In the genomic region with DNA sequence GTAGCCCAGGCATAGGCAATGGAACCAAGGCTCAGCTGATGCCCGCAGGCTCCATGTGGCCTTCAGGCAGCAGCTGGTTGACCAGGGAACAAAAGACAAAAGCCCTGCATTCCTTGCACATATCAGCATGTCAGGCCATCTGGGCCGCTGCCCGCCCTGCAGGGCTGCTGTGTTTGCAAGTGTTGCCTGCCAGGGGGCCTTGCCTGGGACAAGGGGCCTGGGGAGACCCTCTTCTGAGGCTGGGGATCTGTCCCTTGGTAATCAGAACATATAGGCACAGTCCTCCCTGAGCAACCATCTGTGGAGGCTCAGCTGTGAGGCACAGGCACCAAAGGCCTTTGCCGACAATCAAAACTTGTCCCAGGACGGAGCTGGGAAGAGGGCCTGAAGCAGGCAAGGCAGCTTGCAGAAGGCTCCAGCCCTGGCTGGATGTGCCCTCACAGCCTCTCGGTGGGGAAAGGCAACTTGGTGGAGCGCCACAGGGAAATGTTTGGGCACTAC, we compare ENCODE assay signal across 24 cellular contexts.
DNase-seq lines count a peak whose midpoint lies in the region; FAIRE-seq and TF ChIP-seq lines count a peak whose summit lies in the region.
"Had no signal": no experiment of that assay in that cellular context is flagged by ENCODE, and none has a peak within 500 bp of the region (broad histone marks: within the 10 kb centered on the region; RNA-seq: fewer than 3 reads in every experiment).

No MANE protein-coding gene starts in this region.

- TF ChIP-seq CTCF in CD14-positive monocyte (IDR thresholded peaks at IDR 0.05) (no peak), endodermal cell (conservative IDR thresholded peaks at IDR 0.05) (no peak)

- no peak for TF ChIP-seq POLR2A in GM12891 (IDR thresholded peaks at IDR 0.05; ENCODE audit: low read depth, low read length)

- H3K4me3 Mint-ChIP-seq in CD14-positive monocyte (no peak overlapping the region), endodermal cell (no peak overlapping the region)
- H3K4me3 Mint-ChIP-seq: T-helper 1 cell treated with Interleukin-12 subunit alpha and Interleukin-12 subunit beta and Interleukin-4 antibody, amounts not matched to agents 30 μg/mL and 1 μg/mL, for 36 hours had no signal

- no peak overlapping the region for H3K18ac ChIP-seq in trophoblast cell (ENCODE audit: low read length)

- H4K91ac ChIP-seq in trophoblast cell (ENCODE audit: low read depth, low read length): no peak overlapping the region

- H3K27ac ChIP-seq in endodermal cell (ENCODE audit: low read depth, low read length) (peak overlapping the region; percentile 59), trophoblast cell (ENCODE audit: low read depth, low read length) (no peak overlapping the region)
- H3K27ac ChIP-seq: adrenal gland, breast epithelium, epithelial cell of prostate, transverse colon had no signal

- peaks cover 0 to 3% of the 10 kb centered on the region in 2 donors for H3K36me3 Mint-ChIP-seq in CD14-positive monocyte
- H3K36me3 Mint-ChIP-seq in endodermal cell (ENCODE audit: low read depth): no peaks in the 10 kb centered on the region

- no peaks in the 10 kb centered on the region for H3K36me3 ChIP-seq in endodermal cell (ENCODE audit: control insufficient read depth, insufficient read depth, low read length)
- H3K36me3 ChIP-seq in trophoblast cell (ENCODE audit: control insufficient read depth in 1 of 2, insufficient read depth in 2 of 2, low read length in 2 of 2): no peaks in the 10 kb centered on the region
- H3K36me3 ChIP-seq: adrenal gland, breast epithelium, transverse colon had no signal

- no peak overlapping the region for H3K9ac ChIP-seq in endodermal cell (ENCODE audit: extremely low read depth, low read length, poor library complexity, severe bottlenecking)
- H3K9ac ChIP-seq in trophoblast cell (ENCODE audit: low read length): no peak overlapping the region

- no peaks in the 10 kb centered on the region for H3K79me1 ChIP-seq in trophoblast cell (ENCODE audit: low read length)

- no peak overlapping the region for H4K12ac ChIP-seq in trophoblast cell (ENCODE audit: low read depth, low read length)

- intact Hi-C loops in CD14-positive monocyte (cut with micrococcal nuclease): loop anchor here (10.0 kb wide), 2 partner anchors 698 to 928 kb away; partner anchors contain the start of gene CHST13 (in 2 of the 2)

- H2AK5ac ChIP-seq in trophoblast cell (ENCODE audit: low read length): no peak overlapping the region

- H3K4me1 Mint-ChIP-seq in CD14-positive monocyte: peaks cover 4% of the 10 kb centered on the region
- H3K4me1 Mint-ChIP-seq in endodermal cell: peaks cover 12% of the 10 kb centered on the region

- H3K27me3 ChIP-seq in endodermal cell (ENCODE audit: control insufficient read depth, insufficient read depth, low read length, poor library complexity, severe bottlenecking) (peaks cover 46% of the 10 kb centered on the region), trophoblast cell (ENCODE audit: insufficient read depth, low read length) (peaks cover 3% of the 10 kb centered on the region)

- no peak overlapping the region for H2BK120ac ChIP-seq in trophoblast cell (ENCODE audit: insufficient read depth, low read length, poor library complexity)

- H4K8ac ChIP-seq in trophoblast cell (ENCODE audit: low read depth, low read length): no peak overlapping the region

- peaks cover 0 to 3% (median 0%) of the 10 kb centered on the region in 7 donors for H3K9me3 Mint-ChIP-seq in CD14-positive monocyte
- H3K9me3 Mint-ChIP-seq in endodermal cell: no peaks in the 10 kb centered on the region
- H3K9me3 Mint-ChIP-seq: activated T-helper 2 cell treated with anti-CD3 and anti-CD28 coated beads, Interferon-gamma antibody, Interleukin-2, Interleukin-4, amounts not matched to agents 10 μg/mL and 5 μg/mL and 100 μg/mL, durations not matched to agents 14 hours and 24 hours and 36 hours; T-helper 1 cell treated with Interleukin-12 subunit alpha and Interleukin-12 subunit beta and Interleukin-4 antibody, amounts not matched to agents 30 μg/mL and 1 μg/mL, for 36 hours had no signal

- H3K23ac ChIP-seq in trophoblast cell (ENCODE audit: low read length): no peak overlapping the region

- H3K4me1 ChIP-seq in endodermal cell (ENCODE audit: control insufficient read depth, insufficient read depth, low read length) (peaks cover 3% of the 10 kb centered on the region), trophoblast cell (ENCODE audit: control insufficient read depth in 1 of 2, insufficient read depth in 2 of 2, low read length in 2 of 2) (peaks cover 8 to 9% of the 10 kb centered on the region in 2 experiments)

- no peak overlapping the region for H3K4me2 ChIP-seq in trophoblast cell (ENCODE audit: low read length)

- no peak overlapping the region for H2BK5ac ChIP-seq in trophoblast cell (ENCODE audit: low read depth, low read length, poor library complexity)

- H2BK12ac ChIP-seq in trophoblast cell (ENCODE audit: low read length): no peak overlapping the region

- H3K9me3 ChIP-seq in endodermal cell (ENCODE audit: control insufficient read depth, low read length) (no peaks in the 10 kb centered on the region), trophoblast cell (ENCODE audit: insufficient read depth, low read depth, low read length) (peaks cover 4% of the 10 kb centered on the region)
- H3K9me3 ChIP-seq: adrenal gland, breast epithelium, transverse colon had no signal

- peaks cover 28 to 46% (median 45%) of the 10 kb centered on the region in 3 donors for H3K27me3 Mint-ChIP-seq in CD14-positive monocyte (ENCODE audit: low read depth in 3 of 3)
- H3K27me3 Mint-ChIP-seq in endodermal cell (ENCODE audit: insufficient read depth): peaks cover 64% of the 10 kb centered on the region

- H3K4ac ChIP-seq in trophoblast cell (ENCODE audit: low read depth, low read length): no peak overlapping the region

- no peaks in the 10 kb centered on the region for H3K79me2 ChIP-seq in trophoblast cell (ENCODE audit: control insufficient read depth, insufficient read depth, low read length, poor library complexity)

- FAIRE-seq in GM12891 (lab: Jason Lieb, UNC): no peak
- FAIRE-seq: HTR-8/SVneo had no signal

- no peak overlapping the region for H3K4me3 ChIP-seq in endodermal cell (ENCODE audit: low read length)
- H3K4me3 ChIP-seq in trophoblast cell (ENCODE audit: low read depth, low read length): no peak overlapping the region
- H3K4me3 ChIP-seq: adrenal gland, breast epithelium, transverse colon had no signal

- H3K14ac ChIP-seq in trophoblast cell (ENCODE audit: low read length): no peak overlapping the region

- DNase-seq in CD14-positive monocyte (ENCODE audit: low spot score) (peak; percentile 30), NCI-H146 (lab: John Stamatoyannopoulos, UW) (peak; percentile 60), endodermal cell (peak; percentile 53), trophoblast cell (peak; percentile 37 to 81), CD1c-positive myeloid dendritic cell (ENCODE audit: extremely low spot score) (no peak), UCSD-AML1 (lab: John Stamatoyannopoulos, UW; ENCODE audit: unreplicated experiment) (no peak), GM12891 (ENCODE audit: insufficient read length, low spot score) (no peak)
- DNase-seq in activated CD4-positive, alpha-beta T cell treated with anti-CD3 and anti-CD28 coated beads for 4 hours: no peak
- DNase-seq: dermis blood vessel endothelial cell; DND-41; foreskin fibroblast; Karpas-422; midbrain; NCI-H1092 treated with DMSO at 0.1 percent for 48 hours; NCI-H524 treated with DMSO at 0.1 percent for 48 hours; SHP77 treated with DMSO at 0.1 percent for 48 hours; stimulated activated naive CD4-positive, alpha-beta T cell; transverse colon had no signal

- H2AFZ ChIP-seq in trophoblast cell (ENCODE audit: insufficient read depth, low read length, poor library complexity): no peak overlapping the region

- 50 to 73% methylated on average over 4 to 7 of the region's 7 CpGs for WGBS in endodermal cell (ENCODE audit: insufficient coverage in 1 of 2, insufficient read length in 1 of 2), 2 experiments
- no CpG with 5 or more reads among the region's 7 CpGs for WGBS in trophoblast cell (ENCODE audit: extremely low coverage, insufficient coverage, insufficient read length)

- H3K27ac Mint-ChIP-seq in CD14-positive monocyte: no peak overlapping the region
- no peak overlapping the region for H3K27ac Mint-ChIP-seq in endodermal cell
- H3K27ac Mint-ChIP-seq: activated T-helper 2 cell treated with anti-CD3 and anti-CD28 coated beads, Interferon-gamma antibody, Interleukin-2, Interleukin-4, amounts not matched to agents 10 μg/mL and 5 μg/mL and 100 μg/mL, durations not matched to agents 14 hours and 24 hours and 36 hours; T-helper 1 cell treated with Interleukin-12 subunit alpha and Interleukin-12 subunit beta and Interleukin-4 antibody, amounts not matched to agents 30 μg/mL and 1 μg/mL, for 36 hours had no signal

TF ChIP-seq in GM12891, 5 proteins besides CTCF, POLR2A, EP300 and RAD21:
- no peak for TF ChIP-seq TAF1 (IDR thresholded peaks at IDR 0.05; ENCODE audit: low read depth, low read length)
- TF ChIP-seq POLR2AphosphoS5 (IDR thresholded peaks at IDR 0.05; ENCODE audit: low read depth, low read length): no peak
- TF ChIP-seq PAX5 (IDR thresholded peaks at IDR 0.05; ENCODE audit: insufficient read depth, low read length, severe bottlenecking): no peak
- no peak for TF ChIP-seq SPI1 (IDR thresholded peaks at IDR 0.05; ENCODE audit: low read depth, low read length)
- no peak for TF ChIP-seq POU2F2 (IDR thresholded peaks at IDR 0.05; ENCODE audit: low read depth, low read length)

Comparison
In these comparisons a context has a peak if more than half of its experiments do, and no peak if none do; other contexts are left out.
1. DNase-seq: peak in CD14-positive monocyte (single experiment), NCI-H146 (single experiment), endodermal cell (single experiment) and trophoblast cell (2 of 2); none in activated CD4-positive, alpha-beta T cell treated with anti-CD3 and anti-CD28 coated beads for 4 hours (0 of 2), CD1c-positive myeloid dendritic cell (single experiment), UCSD-AML1 (single experiment) and GM12891 (single experiment).